Comparison of ENCODE assay signal across 9 cellular contexts in the genomic region with DNA sequence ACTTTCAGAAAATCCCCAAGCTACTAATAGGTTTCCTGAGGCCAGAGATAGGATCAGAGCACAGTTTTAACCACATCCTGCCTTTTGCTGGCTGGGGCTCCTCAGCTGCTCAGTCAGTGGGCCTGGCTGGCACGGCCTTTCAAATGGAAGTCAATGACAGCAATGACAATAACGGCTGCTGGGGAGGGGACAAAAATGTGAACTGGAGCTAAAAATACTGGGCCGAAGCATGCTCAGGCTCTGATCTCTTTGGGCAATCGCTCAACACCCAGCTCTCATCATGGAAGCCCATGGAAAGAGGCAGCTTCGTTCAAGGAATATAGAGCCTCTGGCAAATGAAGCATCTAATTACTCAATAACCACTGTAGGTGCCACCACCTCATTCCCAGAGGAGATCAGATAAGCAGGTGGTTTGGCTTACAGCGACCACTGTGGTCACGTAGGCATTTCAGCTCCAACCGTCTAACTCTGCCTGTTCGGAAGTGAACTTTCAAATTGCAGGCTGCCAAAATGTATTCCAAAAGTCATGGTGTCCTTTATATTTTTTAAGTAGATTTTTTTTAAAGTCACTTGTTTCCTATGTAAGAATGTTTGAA. TPM values are rescaled to one million over a fixed set of nuclear protein-coding genes. Genes with fewer than 3 reads are reported as not detected.
DNase-seq lines count a peak whose midpoint lies in the region; ATAC-seq and TF ChIP-seq lines count a peak whose summit lies in the region.
"Had no signal": no experiment of that assay in that cellular context is flagged by ENCODE, and none has a peak within 500 bp of the region (broad histone marks: within the 10 kb centered on the region; RNA-seq: fewer than 3 reads in every experiment).

No MANE protein-coding gene starts in this region.

- H3K27me3 Mint-ChIP-seq in activated CD4-positive, alpha-beta T cell treated with anti-CD3 and anti-CD28 coated beads for 36 hours, result peaks cover 17% of the 10 kb centered on the region
- peaks cover 52% of the 10 kb centered on the region for H3K27me3 Mint-ChIP-seq in endodermal cell (ENCODE audit: insufficient read depth)

- H3K9me3 Mint-ChIP-seq in activated CD4-positive, alpha-beta T cell treated with anti-CD3 and anti-CD28 coated beads for 36 hours (ENCODE audit: low read depth), result no peaks in the 10 kb centered on the region
- no peaks in the 10 kb centered on the region for H3K9me3 Mint-ChIP-seq in endodermal cell

- DNase-seq in activated CD4-positive, alpha-beta T cell treated with anti-CD3 and anti-CD28 coated beads for 36 hours, result peak; percentile 57
- DNase-seq in activated CD4-positive, alpha-beta T cell treated with anti-CD3 and anti-CD28 coated beads for 1 hour, result no peak
- DNase-seq in NB4 (ENCODE audit: low read depth), result peak; percentile 95
- DNase-seq in endodermal cell, result peak; percentile 42
- no peak for DNase-seq in LoVo (ENCODE audit: low spot score)
- no peak for DNase-seq in HuH-7.5 (ENCODE audit: low spot score)
- DNase-seq in NCI-H510A (lab: John Stamatoyannopoulos, UW), result no peak

- H3K36me3 Mint-ChIP-seq in activated CD4-positive, alpha-beta T cell treated with anti-CD3 and anti-CD28 coated beads for 36 hours (ENCODE audit: low read depth), result no peaks in the 10 kb centered on the region
- H3K36me3 Mint-ChIP-seq in endodermal cell (ENCODE audit: low read depth), result no peaks in the 10 kb centered on the region

- ATAC-seq in activated CD4-positive, alpha-beta T cell treated with anti-CD3 and anti-CD28 coated beads for 36 hours, result peak; percentile 83
- peak; percentile 88 for ATAC-seq in HG02678 (IDR thresholded peaks at IDR 0.05; ENCODE audit: unreplicated experiment)

- no peaks in the 10 kb centered on the region for H3K9me3 ChIP-seq in endodermal cell (ENCODE audit: control insufficient read depth, low read length)

- H3K4me1 Mint-ChIP-seq in activated CD4-positive, alpha-beta T cell treated with anti-CD3 and anti-CD28 coated beads for 36 hours, result peaks cover 20% of the 10 kb centered on the region
- peaks cover 1% of the 10 kb centered on the region for H3K4me1 Mint-ChIP-seq in endodermal cell

- intact Hi-C loops in activated CD4-positive, alpha-beta T cell treated with anti-CD3 and anti-CD28 coated beads for 36 hours (cut with DNase I, micrococcal nuclease), result no loop called here

- no peak for TF ChIP-seq POLR2A in NB4 (IDR thresholded peaks at IDR 0.05; ENCODE audit: extremely low read depth, insufficient read length)

- H3K27ac Mint-ChIP-seq in activated CD4-positive, alpha-beta T cell treated with anti-CD3 and anti-CD28 coated beads for 36 hours, result peak overlapping the region; percentile 19
- H3K27ac Mint-ChIP-seq in endodermal cell, result no peak overlapping the region

- POLR2A ChIA-PET in activated CD4-positive, alpha-beta T cell treated with anti-CD3 and anti-CD28 coated beads for 36 hours (lab: Charles Lee), result interaction anchor here (0.7 kb wide), 1 partner anchor 162 kb away, joined by 3 read pairs; no protein-coding TSS in a partner anchor

- no peaks in the 10 kb centered on the region for H3K4me1 ChIP-seq in endodermal cell (ENCODE audit: control insufficient read depth, insufficient read depth, low read length)

- H3K4me3 ChIP-seq in NB4 (ENCODE audit: low read depth, low read length), result peak overlapping the region; percentile 50
- no peak overlapping the region for H3K4me3 ChIP-seq in endodermal cell (ENCODE audit: low read length)

- H3K9ac ChIP-seq in endodermal cell (ENCODE audit: extremely low read depth, low read length, poor library complexity, severe bottlenecking), result no peak overlapping the region

- H3K27ac ChIP-seq in endodermal cell (ENCODE audit: low read depth, low read length), result no peak overlapping the region
- H3K27ac ChIP-seq: VCaP had no signal

- CTCF ChIA-PET in activated CD4-positive, alpha-beta T cell treated with anti-CD3 and anti-CD28 coated beads for 36 hours (lab: Charles Lee), result interaction anchor here (0.8 to 1.9 kb wide), 5 partner anchors 14 to 372 kb away, joined by 3 to 4 read pairs (median 3); no protein-coding TSS in a partner anchor

- H3K4me3 Mint-ChIP-seq in activated CD4-positive, alpha-beta T cell treated with anti-CD3 and anti-CD28 coated beads for 36 hours, result no peak overlapping the region
- H3K4me3 Mint-ChIP-seq in endodermal cell, result no peak overlapping the region

- no peak for TF ChIP-seq CTCF in NB4 (IDR thresholded peaks at IDR 0.05; ENCODE audit: low read depth, low read length)
- no peak for TF ChIP-seq CTCF in endodermal cell (conservative IDR thresholded peaks at IDR 0.05)

- no peaks in the 10 kb centered on the region for H3K36me3 ChIP-seq in endodermal cell (ENCODE audit: control insufficient read depth, insufficient read depth, low read length)

- peaks cover 48% of the 10 kb centered on the region for H3K27me3 ChIP-seq in endodermal cell (ENCODE audit: control insufficient read depth, insufficient read depth, low read length, poor library complexity, severe bottlenecking)

- 76 to 79% methylated on average over 9 of the region's 9 CpGs for WGBS in endodermal cell (ENCODE audit: insufficient coverage in 1 of 2, insufficient read length in 1 of 2), 2 experiments

RNA-seq across cellular contexts. Expression of a gene that starts 14.3 kb away (rescaled TPM):
- not detected for total RNA-seq in activated CD4-positive, alpha-beta T cell treated with anti-CD3 and anti-CD28 coated beads for 36 hours
- total RNA-seq in endodermal cell, result under 1 TPM in 1 of 2 donors, not detected in 1; 0.51 TPM
- 0.11 TPM for polyA plus RNA-seq in endodermal cell (2013, experiment 1 of 2)
- polyA plus RNA-seq in endodermal cell (2013, experiment 2 of 2), result not detected

Comparison
In these comparisons a context has a peak if more than half of its experiments do, and no peak if none do; other contexts are left out.
1. DNase-seq: peak in activated CD4-positive, alpha-beta T cell treated with anti-CD3 and anti-CD28 coated beads for 36 hours (single experiment), NB4 (single experiment) and endodermal cell (single experiment); none in activated CD4-positive, alpha-beta T cell treated with anti-CD3 and anti-CD28 coated beads for 1 hour (single experiment), LoVo (single experiment), HuH-7.5 (single experiment) and NCI-H510A (single experiment).